29 cellular contexts compared by ENCODE assay signal in genomic region chr13:78383899-78384298, GRCh38.
"Had no signal": no experiment of that assay in that cellular context is flagged by ENCODE, and none has a peak within 500 bp of the region (broad histone marks: within the 10 kb centered on the region; RNA-seq: fewer than 3 reads in every experiment).

No MANE protein-coding gene starts in this region.

- H3K4me3 ChIP-seq: ascending aorta, cardiac muscle cell, MG63, Peyer's patch had no signal

- H3K4me3 Mint-ChIP-seq: activated CD4-positive, alpha-beta T cell treated with anti-CD3 and anti-CD28 coated beads, Interleukin-2, amount 10 ng/mL, durations not matched to agents 7 days and 5 days; activated CD8-positive, alpha-beta T cell treated with anti-CD3 and anti-CD28 coated beads, Interleukin-2, amount 10 ng/mL, durations not matched to agents 7 days and 5 days; activated naive CD4-positive, alpha-beta T cell treated with anti-CD3 and anti-CD28 coated beads, Interleukin-2, amount 50 U/mL, for 24 hours; activated naive CD8-positive, alpha-beta T cell treated with anti-CD3 and anti-CD28 coated beads, Interleukin-2, amount 10 ng/mL, durations not matched to agents 7 days and 5 days; activated T-cell treated with anti-CD3 and anti-CD28 coated beads, Interleukin-2, amount 50 U/mL, for 24 hours; central memory CD8-positive, alpha-beta T cell; T-helper 1 cell treated with Interleukin-12 subunit alpha and Interleukin-12 subunit beta and Interleukin-4 antibody, amounts not matched to agents 30 μg/mL and 1 μg/mL, for 36 hours; T-helper 2 cell treated with Interferon-gamma antibody and Interleukin-4, amounts not matched to agents 5 μg/mL and 100 μg/mL, for 36 hours had no signal

- DNase-seq: activated CD4-positive, alpha-beta T cell treated with anti-CD3 and anti-CD28 coated beads, Interleukin-2, amount 10 ng/mL, durations not matched to agents 7 days and 5 days; activated CD4-positive, alpha-beta T cell treated with anti-CD3 and anti-CD28 coated beads, Interleukin-2, amount 50 U/mL, for 48 hours; activated CD8-positive, alpha-beta T cell treated with anti-CD3 and anti-CD28 coated beads, Interleukin-2, amount 10 ng/mL, durations not matched to agents 7 days and 5 days; activated gamma-delta T cell; activated naive CD4-positive, alpha-beta T cell treated with Interleukin-2 at 50 U/mL for 16 hours; activated naive CD8-positive, alpha-beta T cell treated with anti-CD3 and anti-CD28 coated beads, Interleukin-2, amount 10 ng/mL, durations not matched to agents 7 days and 5 days; activated T-cell treated with anti-CD3 and anti-CD28 coated beads, Interleukin-2, amount 50 U/mL, for 24 hours; amygdala; Karpas-422; NCI-H1048; NCI-H1105 treated with DMSO at 0.1 percent for 48 hours; NCI-H1436; NCI-H1930; NCI-H2081 treated with DMSO at 0.1 percent for 48 hours; NCI-H2171; NCI-H510A; NCI-H748 treated with DMSO at 0.1 percent for 48 hours; NK-92 treated with Interleukin-12 subunit alpha and Interleukin-12 subunit beta, amount 100 ng/mL, for 24 hours; PC-3; Peyer's patch; RPMI8226 had no signal

- H3K27ac Mint-ChIP-seq: activated CD4-positive, alpha-beta T cell treated with anti-CD3 and anti-CD28 coated beads, Interleukin-2, amount 10 ng/mL, durations not matched to agents 7 days and 5 days; activated CD8-positive, alpha-beta T cell treated with anti-CD3 and anti-CD28 coated beads, Interleukin-2, amount 10 ng/mL, durations not matched to agents 7 days and 5 days; activated naive CD4-positive, alpha-beta T cell treated with anti-CD3 and anti-CD28 coated beads, Interleukin-2, amount 50 U/mL, for 24 hours; activated naive CD8-positive, alpha-beta T cell treated with anti-CD3 and anti-CD28 coated beads, Interleukin-2, amount 10 ng/mL, durations not matched to agents 7 days and 5 days; activated T-cell treated with anti-CD3 and anti-CD28 coated beads, Interleukin-2, amount 50 U/mL, for 24 hours; activated T-helper 2 cell treated with anti-CD3 and anti-CD28 coated beads, Interferon-gamma antibody, Interleukin-2, Interleukin-4, amounts not matched to agents 10 μg/mL and 5 μg/mL and 100 μg/mL, durations not matched to agents 14 hours and 24 hours and 36 hours; T-helper 1 cell treated with Interleukin-12 subunit alpha and Interleukin-12 subunit beta and Interleukin-4 antibody, amounts not matched to agents 30 μg/mL and 1 μg/mL, for 36 hours; T-helper 2 cell treated with Interferon-gamma antibody and Interleukin-4, amounts not matched to agents 5 μg/mL and 100 μg/mL, for 36 hours had no signal

- H3K27me3 ChIP-seq: ascending aorta, cardiac muscle cell, MG63, Peyer's patch had no signal

- H3K36me3 ChIP-seq: ascending aorta, cardiac muscle cell, MG63, Peyer's patch had no signal

- H3K27me3 Mint-ChIP-seq: activated CD4-positive, alpha-beta T cell treated with anti-CD3 and anti-CD28 coated beads, Interleukin-2, amount 10 ng/mL, durations not matched to agents 7 days and 5 days; activated naive CD8-positive, alpha-beta T cell treated with anti-CD3 and anti-CD28 coated beads, Interleukin-2, amount 10 ng/mL, durations not matched to agents 7 days and 5 days; activated T-cell treated with anti-CD3 and anti-CD28 coated beads, Interleukin-2, amount 50 U/mL, for 24 hours; central memory CD8-positive, alpha-beta T cell had no signal

- H3K9me3 Mint-ChIP-seq: activated CD4-positive, alpha-beta T cell treated with anti-CD3 and anti-CD28 coated beads, Interleukin-2, amount 10 ng/mL, durations not matched to agents 7 days and 5 days; activated naive CD4-positive, alpha-beta T cell treated with anti-CD3 and anti-CD28 coated beads, Interleukin-2, amount 50 U/mL, for 24 hours; activated naive CD8-positive, alpha-beta T cell treated with anti-CD3 and anti-CD28 coated beads, Interleukin-2, amount 10 ng/mL, durations not matched to agents 7 days and 5 days; activated T-cell treated with anti-CD3 and anti-CD28 coated beads, Interleukin-2, amount 50 U/mL, for 24 hours; activated T-helper 2 cell treated with anti-CD3 and anti-CD28 coated beads, Interferon-gamma antibody, Interleukin-2, Interleukin-4, amounts not matched to agents 10 μg/mL and 5 μg/mL and 100 μg/mL, durations not matched to agents 14 hours and 24 hours and 36 hours; T-helper 1 cell treated with Interleukin-12 subunit alpha and Interleukin-12 subunit beta and Interleukin-4 antibody, amounts not matched to agents 30 μg/mL and 1 μg/mL, for 36 hours had no signal

- H3K36me3 Mint-ChIP-seq: activated naive CD4-positive, alpha-beta T cell treated with anti-CD3 and anti-CD28 coated beads, Interleukin-2, amount 50 U/mL, for 24 hours; activated naive CD8-positive, alpha-beta T cell treated with anti-CD3 and anti-CD28 coated beads, Interleukin-2, amount 10 ng/mL, durations not matched to agents 7 days and 5 days had no signal

- ATAC-seq: activated CD8-positive, alpha-beta T cell treated with anti-CD3 and anti-CD28 coated beads, Interleukin-2, amount 10 ng/mL, durations not matched to agents 7 days and 5 days; PC-3 had no signal

- H3K27ac ChIP-seq: ascending aorta, cardiac muscle cell, Peyer's patch had no signal

- H3K4me1 ChIP-seq: ascending aorta, Peyer's patch had no signal

- H3K4me1 Mint-ChIP-seq: activated CD4-positive, alpha-beta T cell treated with anti-CD3 and anti-CD28 coated beads, Interleukin-2, amount 10 ng/mL, durations not matched to agents 7 days and 5 days; activated naive CD4-positive, alpha-beta T cell treated with anti-CD3 and anti-CD28 coated beads, Interleukin-2, amount 50 U/mL, for 24 hours; activated naive CD8-positive, alpha-beta T cell treated with anti-CD3 and anti-CD28 coated beads, Interleukin-2, amount 10 ng/mL, durations not matched to agents 7 days and 5 days; central memory CD8-positive, alpha-beta T cell had no signal

- H3K9me3 ChIP-seq: ascending aorta, MG63, Peyer's patch had no signal
